Comparison of ENCODE assay signal across 23 cellular contexts in the genomic region with DNA sequence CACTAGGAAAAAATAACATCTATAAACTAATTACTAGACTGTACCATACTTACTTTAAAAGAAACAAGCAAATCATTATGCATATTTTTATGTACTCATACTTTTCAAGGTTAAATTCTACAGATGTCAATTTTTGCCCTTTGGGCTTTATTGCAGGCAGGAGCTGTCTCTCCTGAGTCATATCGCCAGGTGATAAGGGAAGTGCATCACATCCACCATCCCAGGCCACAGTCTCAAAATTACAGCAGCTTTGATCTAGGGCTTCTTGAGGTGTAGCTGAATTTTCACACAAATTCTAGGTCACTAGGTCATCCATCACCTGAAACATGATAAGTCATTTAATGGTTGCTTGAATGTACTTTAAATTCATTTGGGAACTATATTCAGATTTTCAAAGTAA. TPM values are rescaled to one million over a fixed set of nuclear protein-coding genes. Genes with fewer than 3 reads are reported as not detected.
"Had no signal": no experiment of that assay in that cellular context is flagged by ENCODE, and none has a peak within 500 bp of the region (broad histone marks: within the 10 kb centered on the region; RNA-seq: fewer than 3 reads in every experiment).

No MANE protein-coding gene starts in this region.

- H3K4me1 Mint-ChIP-seq: memory B cell, mesothelial cell of epicardium, naive B cell had no signal

- H3K27ac ChIP-seq: esophagus squamous epithelium, neutrophil, pancreas, right lobe of liver, stomach, thyroid gland had no signal

- H3K27me3 Mint-ChIP-seq: memory B cell; natural killer cell treated with Interleukin-12 subunit alpha and Interleukin-12 subunit beta and Interleukin-15 and Interleukin-18, amount 100 ng/mL, for 72 hours; type B pancreatic cell had no signal

- H3K36me3 Mint-ChIP-seq: memory B cell; naive B cell; natural killer cell treated with Interleukin-12 subunit alpha and Interleukin-12 subunit beta and Interleukin-15 and Interleukin-18, amount 100 ng/mL, for 72 hours had no signal

- H3K4me2 ChIP-seq: smooth muscle cell had no signal

- H3K27me3 ChIP-seq: esophagus squamous epithelium, neutrophil, pancreas, right lobe of liver, stomach, thyroid gland had no signal

- H3K4me3 Mint-ChIP-seq: effector memory CD8-positive, alpha-beta T cell; memory B cell; mesothelial cell of epicardium; naive B cell; natural killer cell treated with Interleukin-12 subunit alpha and Interleukin-12 subunit beta and Interleukin-15 and Interleukin-18, amount 100 ng/mL, for 72 hours; neural crest cell; type B pancreatic cell had no signal

- H3K4me1 ChIP-seq: esophagus squamous epithelium, pancreas, right lobe of liver, stomach, thyroid gland had no signal

- H3K36me3 ChIP-seq: neutrophil, pancreas, right lobe of liver, thyroid gland had no signal

- DNase-seq: cortex of kidney; effector memory CD8-positive, alpha-beta T cell; esophagus squamous epithelium; head of caudate nucleus; mucosa of descending colon; naive B cell; pancreas; right lobe of liver; stimulated activated CD4-positive, alpha-beta T cell treated with anti-CD3 and anti-CD28 coated beads, Interleukin-12 subunit alpha, Interleukin-12 subunit beta, amount 100 ng/mL, for 4 hours; stimulated activated CD4-positive, alpha-beta T cell treated with anti-CD3 and anti-CD28 coated beads, Interleukin-1b, Interleukin-23, amount 100 ng/mL, for 48 hours; stimulated activated CD4-positive, alpha-beta T cell treated with anti-CD3 and anti-CD28 coated beads, Interleukin-4, amount 100 ng/mL, for 1 hour; stimulated activated CD8-positive, alpha-beta memory T cell treated with anti-CD3 and anti-CD28 coated beads, Interleukin-4, amount 100 ng/mL, for 48 hours; stimulated activated naive CD4-positive, alpha-beta T cell treated with Interleukin-2 at 50 U/mL for 16 hours; stomach; thyroid gland had no signal

- H3K9me3 ChIP-seq: esophagus squamous epithelium, mucosa of descending colon, neutrophil, pancreas, right lobe of liver, stomach, thyroid gland had no signal

- H3K9me3 Mint-ChIP-seq: effector memory CD8-positive, alpha-beta T cell; memory B cell; natural killer cell treated with Interleukin-12 subunit alpha and Interleukin-12 subunit beta and Interleukin-15 and Interleukin-18, amount 100 ng/mL, for 72 hours; neural crest cell had no signal

- H3K4me3 ChIP-seq: esophagus squamous epithelium, lung, mucosa of descending colon, pancreas, right lobe of liver, smooth muscle cell, stomach, thyroid gland had no signal

- H3K27ac Mint-ChIP-seq: effector memory CD8-positive, alpha-beta T cell; memory B cell; mesothelial cell of epicardium; naive B cell; natural killer cell treated with Interleukin-12 subunit alpha and Interleukin-12 subunit beta and Interleukin-15 and Interleukin-18, amount 100 ng/mL, for 72 hours; type B pancreatic cell had no signal

- ATAC-seq: effector memory CD8-positive, alpha-beta T cell; mucosa of descending colon; natural killer cell treated with Interleukin-12 subunit alpha and Interleukin-12 subunit beta and Interleukin-15 and Interleukin-18, amount 100 ng/mL, for 72 hours; pancreas; right lobe of liver had no signal

RNA-seq across cellular contexts. Expression of a gene that starts 38.4 kb away (rescaled TPM):
- total RNA-seq: natural killer cell treated with Interleukin-12 subunit alpha and Interleukin-12 subunit beta and Interleukin-15 and Interleukin-18, amount 100 ng/mL, for 72 hours had no signal
